13 cellular contexts compared by ENCODE assay signal in genomic region chr14:60760648-60761364, GRCh38. TPM values are rescaled to one million over a fixed set of nuclear protein-coding genes. Genes with fewer than 3 reads are reported as not detected.
DNase-seq lines count a peak whose midpoint lies in the region; ATAC-seq and TF ChIP-seq lines count a peak whose summit lies in the region.
"Had no signal": no experiment of that assay in that cellular context is flagged by ENCODE, and none has a peak within 500 bp of the region (broad histone marks: within the 10 kb centered on the region; RNA-seq: fewer than 3 reads in every experiment).

No MANE protein-coding gene starts in this region.

- H3K9me3 ChIP-seq in Karpas-422 (ENCODE audit: low read length) (no peaks in the 10 kb centered on the region), Peyer's patch (no peaks in the 10 kb centered on the region)
- H3K9me3 ChIP-seq: transverse colon had no signal

- H3K27ac ChIP-seq in Karpas-422 (ENCODE audit: low read length): peak overlapping the region; percentile 2; the same call in 1 of the 2 replicates
- no peak overlapping the region for H3K27ac ChIP-seq in Peyer's patch
- H3K27ac ChIP-seq: cardiac muscle cell, transverse colon had no signal

- peak overlapping the region; percentile 81 for H3K27ac Mint-ChIP-seq in Calu3 (ENCODE audit: unreplicated experiment)

- H3K9ac ChIP-seq in Karpas-422 (ENCODE audit: low read length): no peak overlapping the region

- H3K36me3 ChIP-seq in Karpas-422 (ENCODE audit: insufficient read depth, low read length): no peaks in the 10 kb centered on the region; the same call in 1 of the 2 replicates
- H3K36me3 ChIP-seq in Peyer's patch: no peaks in the 10 kb centered on the region
- H3K36me3 ChIP-seq: cardiac muscle cell, transverse colon had no signal

- TF ChIP-seq CTCF in Calu3 (IDR thresholded peaks at IDR 0.05; ENCODE audit: unreplicated experiment) (no peak), Peyer's patch (IDR thresholded peaks at IDR 0.05) (no peak)

- H3K79me2 ChIP-seq in Karpas-422 (ENCODE audit: low read length): peaks cover 99% of the 10 kb centered on the region

- no peaks in the 10 kb centered on the region for H3K9me3 Mint-ChIP-seq in Calu3 (ENCODE audit: low read depth, unreplicated experiment)

- H3K36me3 Mint-ChIP-seq in Calu3 (ENCODE audit: insufficient read depth, unreplicated experiment): no peaks in the 10 kb centered on the region

- H3K4me1 ChIP-seq in Karpas-422 (ENCODE audit: low read length) (peaks cover 43% of the 10 kb centered on the region), Peyer's patch (peaks cover 0 to 3% (median 0%) of the 10 kb centered on the region in 4 donors)

- CTCF ChIA-PET in Calu3 (lab: Charles Lee): interaction anchor here (1.9 kb wide), 1 partner anchor 14 kb away, joined by 4 read pairs; no protein-coding TSS in a partner anchor

- intact Hi-C loops in Calu3 (cut with micrococcal nuclease; ENCODE audit: unreplicated experiment): loop anchor here (2.0 to 5.0 kb wide), 2 partner anchors 14 to 39 kb away; partner anchors contain the start of gene SIX4

- no peak for TF ChIP-seq POLR2A in Peyer's patch (IDR thresholded peaks at IDR 0.05)

- H3K9me2 ChIP-seq in Karpas-422 (replicated peaks; ENCODE audit: insufficient read depth, low read length): no peaks in the 10 kb centered on the region

- peak; percentile 52 for DNase-seq in Calu3
- DNase-seq in Karpas-422: no peak
- peak; percentile 74 for DNase-seq in NCI-H510A treated with DMSO at 0.1 percent for 48 hours (lab: John Stamatoyannopoulos, UW)
- peak; percentile 83 for DNase-seq in iPS DF 4.7 (ENCODE audit: extremely low read depth, low spot score)
- DNase-seq in Peyer's patch: no peak
- no peak for DNase-seq in NCI-H446 (lab: John Stamatoyannopoulos, UW)
- DNase-seq in cortex of kidney (lab: John Stamatoyannopoulos, UW): no peak
- DNase-seq: activated CD4-positive, alpha-beta T cell treated with anti-CD3 and anti-CD28 coated beads, Interleukin-2, amount 50 U/mL, for 4 hours; activated effector memory CD4-positive, alpha-beta T cell treated with Interleukin-2 at 50 U/mL for 16 hours; NCI-H524; transverse colon had no signal

- BruUV-seq in Calu3 (replicated peaks; lab: Mats Ljungman, UMichigan): no TSS peak

- no peak overlapping the region for H2AFZ ChIP-seq in Karpas-422 (ENCODE audit: low read length)

- H3K4me1 Mint-ChIP-seq in Calu3 (ENCODE audit: low read depth, unreplicated experiment): peaks cover 49% of the 10 kb centered on the region

- H3K27me3 Mint-ChIP-seq in Calu3 (ENCODE audit: unreplicated experiment): no peaks in the 10 kb centered on the region

- H4K20me1 ChIP-seq in Karpas-422 (ENCODE audit: insufficient read depth, low read depth, low read length): no peaks in the 10 kb centered on the region

- H3K4me3 Mint-ChIP-seq in Calu3 (ENCODE audit: low read depth, unreplicated experiment): no peak overlapping the region

- no peak overlapping the region for H3K4me3 ChIP-seq in Karpas-422 (ENCODE audit: low read length)
- H3K4me3 ChIP-seq in Peyer's patch: no peak overlapping the region
- H3K4me3 ChIP-seq: cardiac muscle cell, transverse colon had no signal

- ATAC-seq in HG02884 (IDR thresholded peaks at IDR 0.05; ENCODE audit: unreplicated experiment): no peak

- H3K27me3 ChIP-seq in Karpas-422 (ENCODE audit: low read length) (no peaks in the 10 kb centered on the region), Peyer's patch (no peaks in the 10 kb centered on the region)
- H3K27me3 ChIP-seq: cardiac muscle cell, transverse colon had no signal

- no peak overlapping the region for H3K4me2 ChIP-seq in Karpas-422 (ENCODE audit: low read depth, low read length, poor library complexity, severe bottlenecking)

RNA-seq across cellular contexts. Expression of gene MNAT1, which starts 26.2 kb away (rescaled TPM):
- total RNA-seq in Calu3 (2022): 44.6 and 48.0 TPM in 2 replicates
- total RNA-seq in Karpas-422 (2014; rRNA removed; shearing (Covaris generic); ENCODE audit: low replicate concordance): 166 and 230 TPM in 2 replicates
- total RNA-seq in Peyer's patch: 10 to 100 TPM in 3 of 4 donors, 1 to 10 TPM in 1; 7.5 to 66.8 (median 17.2) TPM

RNA-seq across cellular contexts. Expression of gene SIX4, which starts 36.7 kb away (rescaled TPM):
- total RNA-seq in Calu3 (2022) (20.9 and 22.8 TPM in 2 replicates), Peyer's patch (1 to 10 TPM in 1 of 4 donors, not detected in 3; 2.1 TPM)
- 53.8 and 61.6 TPM in 2 replicates for total RNA-seq in Karpas-422 (2014; rRNA removed; shearing (Covaris generic); ENCODE audit: low replicate concordance)

Comparison
In these comparisons a context has a peak if more than half of its experiments do, and no peak if none do; other contexts are left out.
1. DNase-seq: peak in Calu3 (single experiment), NCI-H510A treated with DMSO at 0.1 percent for 48 hours (single experiment) and iPS DF 4.7 (single experiment); none in Karpas-422 (single experiment), Peyer's patch (0 of 3), NCI-H446 (0 of 2) and cortex of kidney (single experiment).